Comparison of ENCODE assay signal across 1 cellular context in the genomic region with DNA sequence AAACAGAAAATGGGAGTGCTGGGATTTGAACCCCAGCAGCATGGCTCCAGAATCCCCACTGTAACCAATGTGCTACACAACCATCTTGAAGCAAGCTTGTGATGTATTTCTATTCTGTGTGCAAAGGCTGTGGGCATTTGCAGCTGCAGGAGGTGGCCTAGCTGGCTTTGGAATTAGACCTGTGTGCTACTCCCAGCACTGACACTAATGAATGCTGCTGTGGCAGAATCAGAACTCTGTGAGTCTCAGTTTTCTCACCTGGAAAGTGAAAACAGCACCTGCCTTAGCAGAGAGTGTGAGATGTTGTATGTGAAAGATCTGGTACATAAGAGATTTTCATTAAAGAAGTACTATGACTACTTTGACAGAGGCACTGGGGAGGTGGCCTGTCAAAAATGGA.
TF ChIP-seq lines count a peak whose summit lies in the region.

No MANE protein-coding gene starts in this region.

TF ChIP-seq in K562, 482 proteins besides CTCF, POLR2A, EP300 and RAD21 (continued from another document):
- TF ChIP-seq, protein P1, sequence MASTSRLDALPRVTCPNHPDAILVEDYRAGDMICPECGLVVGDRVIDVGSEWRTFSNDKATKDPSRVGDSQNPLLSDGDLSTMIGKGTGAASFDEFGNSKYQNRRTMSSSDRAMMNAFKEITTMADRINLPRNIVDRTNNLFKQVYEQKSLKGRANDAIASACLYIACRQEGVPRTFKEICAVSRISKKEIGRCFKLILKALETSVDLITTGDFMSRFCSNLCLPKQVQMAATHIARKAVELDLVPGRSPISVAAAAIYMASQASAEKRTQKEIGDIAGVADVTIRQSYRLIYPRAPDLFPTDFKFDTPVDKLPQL (IDR thresholded peaks at IDR 0.05; ENCODE audit: extremely low read depth, insufficient read length) = no peak
- TF ChIP-seq, protein P2, sequence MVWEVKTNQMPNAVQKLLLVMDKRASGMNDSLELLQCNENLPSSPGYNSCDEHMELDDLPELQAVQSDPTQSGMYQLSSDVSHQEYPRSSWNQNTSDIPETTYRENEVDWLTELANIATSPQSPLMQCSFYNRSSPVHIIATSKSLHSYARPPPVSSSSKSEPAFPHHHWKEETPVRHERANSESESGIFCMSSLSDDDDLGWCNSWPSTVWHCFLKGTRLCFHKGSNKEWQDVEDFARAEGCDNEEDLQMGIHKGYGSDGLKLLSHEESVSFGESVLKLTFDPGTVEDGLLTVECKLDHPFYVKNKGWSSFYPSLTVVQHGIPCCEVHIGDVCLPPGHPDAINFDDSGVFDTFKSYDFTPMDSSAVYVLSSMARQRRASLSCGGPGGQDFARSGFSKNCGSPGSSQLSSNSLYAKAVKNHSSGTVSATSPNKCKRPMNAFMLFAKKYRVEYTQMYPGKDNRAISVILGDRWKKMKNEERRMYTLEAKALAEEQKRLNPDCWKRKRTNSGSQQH (CRISPR knock-in tag; IDR thresholded peaks at IDR 0.05) = no peak
TF ChIP-seq in K562: peak in this region for 0.
